In genomic region chr6:44779130-44779826, GRCh38 we compare ENCODE assay signal across 14 cellular contexts.
DNase-seq lines count a peak whose midpoint lies in the region; ATAC-seq and TF ChIP-seq lines count a peak whose summit lies in the region.
"Had no signal": no experiment of that assay in that cellular context is flagged by ENCODE, and none has a peak within 500 bp of the region (broad histone marks: within the 10 kb centered on the region; RNA-seq: fewer than 3 reads in every experiment).

No MANE protein-coding gene starts in this region.

- ATAC-seq in HG02588 (IDR thresholded peaks at IDR 0.05; ENCODE audit: unreplicated experiment) (peak; percentile 76), HG03135 (IDR thresholded peaks at IDR 0.05; ENCODE audit: unreplicated experiment) (no peak)
- ATAC-seq: stimulated activated effector memory CD8-positive, alpha-beta T cell treated with anti-CD3 and anti-CD28 coated beads, Interleukin-12 subunit alpha, Interleukin-12 subunit beta, amount 100 ng/mL, for 72 hours had no signal

- TF ChIP-seq POLR2A in thyroid gland (IDR thresholded peaks at IDR 0.05) = no peak

- TF ChIP-seq CTCF in thyroid gland (IDR thresholded peaks at IDR 0.05) = no peak

- no peak overlapping the region for H3K4me3 ChIP-seq in thyroid gland (replicated peaks in 1 of 3)
- H3K4me3 ChIP-seq: adrenal gland, dorsolateral prefrontal cortex had no signal

- no peaks in the 10 kb centered on the region for H3K9me3 ChIP-seq in thyroid gland

- intact Hi-C loops in thyroid gland (cut with DNase I) = no loop called here

- DNase-seq in SIG-M5 treated with dmso at 0.1 percent for 504 hours (lab: John Stamatoyannopoulos, UW; ENCODE audit: unreplicated experiment) = peak; percentile 23
- DNase-seq in SIG-M5 (lab: John Stamatoyannopoulos, UW) = no peak
- DNase-seq in NOMO-1 (lab: John Stamatoyannopoulos, UW; ENCODE audit: unreplicated experiment in 2 of 2) = peak; percentile 62 to 92
- peak; percentile 26 to 43 for DNase-seq in thyroid gland
- DNase-seq in KG1 (lab: John Stamatoyannopoulos, UW) = no peak
- no peak for DNase-seq in germinal center (ENCODE audit: low spot score)
- DNase-seq: dorsolateral prefrontal cortex, NCI-H2029, T1000 had no signal

- WGBS in thyroid gland, 2 donors = 54 to 61% methylated on average over 6 to 8 of the region's 8 CpGs

- H3K27ac ChIP-seq in thyroid gland = no peak overlapping the region
- H3K27ac ChIP-seq: 22Rv1 had no signal

- H3K4me1 ChIP-seq in thyroid gland = no peaks in the 10 kb centered on the region
- H3K4me1 ChIP-seq: adrenal gland had no signal

- H3K27me3 ChIP-seq in thyroid gland = no peaks in the 10 kb centered on the region
- H3K27me3 ChIP-seq: adrenal gland had no signal

- H3K36me3 ChIP-seq in thyroid gland = no peaks in the 10 kb centered on the region
- H3K36me3 ChIP-seq: adrenal gland had no signal

Comparison
In these comparisons a context has a peak if more than half of its experiments do, and no peak if none do; other contexts are left out.
1. DNase-seq: peak in SIG-M5 treated with dmso at 0.1 percent for 504 hours (single experiment), NOMO-1 (2 of 2) and thyroid gland (2 of 2); none in SIG-M5 (single experiment), KG1 (single experiment) and germinal center (single experiment).